ENCODE assay signal across 20 cellular contexts in genomic region chr19:10317857-10318462, GRCh38. TPM values are rescaled to one million over a fixed set of nuclear protein-coding genes. Genes with fewer than 3 reads are reported as not detected.
DNase-seq lines count a peak whose midpoint lies in the region; ATAC-seq and TF ChIP-seq lines count a peak whose summit lies in the region.
"Had no signal": no experiment of that assay in that cellular context is flagged by ENCODE, and none has a peak within 500 bp of the region (broad histone marks: within the 10 kb centered on the region; RNA-seq: fewer than 3 reads in every experiment).

No MANE protein-coding gene starts in this region.

- no peak overlapping the region for H3K27ac Mint-ChIP-seq in naive thymus-derived CD8-positive, alpha-beta T cell
- no peak overlapping the region for H3K27ac Mint-ChIP-seq in natural killer cell treated with Interleukin-12 subunit alpha and Interleukin-12 subunit beta and Interleukin-15 and Interleukin-18, amount 100 ng/mL, for 72 hours
- H3K27ac Mint-ChIP-seq: CD4-positive, alpha-beta T cell; CD8-positive, alpha-beta memory T cell; GM23338 had no signal

- POLR2A ChIA-PET in naive thymus-derived CD8-positive, alpha-beta T cell (lab: Charles Lee): interaction anchor here (1.1 kb wide), 1 partner anchor 16 kb away, joined by 5 read pairs; the partner anchor contains the start of gene RAVER1

- H3K36me3 ChIP-seq in heart left ventricle: peaks cover 0 to 70% (median 61%) of the 10 kb centered on the region in 9 donors
- H3K36me3 ChIP-seq in neutrophil: peaks cover 71% of the 10 kb centered on the region

- TF ChIP-seq CTCF in heart left ventricle (IDR thresholded peaks at IDR 0.05) (no peak), neutrophil (IDR thresholded peaks at IDR 0.05) (no peak)

- no peak for TF ChIP-seq POLR2A in heart left ventricle (IDR thresholded peaks at IDR 0.05)

- 93 to 96% (median 94%) methylated on average over 14 to 15 of the region's 15 CpGs for WGBS in heart left ventricle, 4 donors

- H3K9me3 ChIP-seq in heart left ventricle: no peaks in the 10 kb centered on the region
- H3K9me3 ChIP-seq in neutrophil: no peaks in the 10 kb centered on the region
- H3K9me3 ChIP-seq: BE2C; BLaER1 treated with 17β-estradiol and CSF1 and Interleukin-3, amounts not matched to agents 10 nM and 100 nM had no signal

- H3K9me3 Mint-ChIP-seq in naive thymus-derived CD8-positive, alpha-beta T cell: no peaks in the 10 kb centered on the region
- H3K9me3 Mint-ChIP-seq in natural killer cell treated with Interleukin-12 subunit alpha and Interleukin-12 subunit beta and Interleukin-15 and Interleukin-18, amount 100 ng/mL, for 72 hours: no peaks in the 10 kb centered on the region
- H3K9me3 Mint-ChIP-seq: CD4-positive, alpha-beta T cell; CD8-positive, alpha-beta memory T cell; GM23338; H9 had no signal

- intact Hi-C loops in Right ventricle myocardium inferior (cut with DNase I): no loop called here
- intact Hi-C loops in heart left ventricle (cut with DNase I): loop anchor here in 2 of 10 donors (2.0 to 5.0 kb wide), 2 partner anchors 15 to 44 kb away; partner anchors contain the start of gene RAVER1 (in 1 of the 2)

- peaks cover 7 to 24% (median 16%) of the 10 kb centered on the region in 4 donors for H3K4me1 Mint-ChIP-seq in naive thymus-derived CD8-positive, alpha-beta T cell
- H3K4me1 Mint-ChIP-seq in natural killer cell treated with Interleukin-12 subunit alpha and Interleukin-12 subunit beta and Interleukin-15 and Interleukin-18, amount 100 ng/mL, for 72 hours (ENCODE audit: low read depth in 2 of 2): peaks cover 15 to 20% of the 10 kb centered on the region in 2 donors

- DNase-seq in Right ventricle myocardium inferior (ENCODE audit: missing footprints) (peak; percentile 32), heart left ventricle (no peak), mesenteric fat pad (ENCODE audit: low spot score) (peak; percentile 73)
- no peak for DNase-seq in naive thymus-derived CD8-positive, alpha-beta T cell
- DNase-seq in natural killer cell treated with Interleukin-12 subunit alpha and Interleukin-12 subunit beta and Interleukin-15 and Interleukin-18, amount 100 ng/mL, for 72 hours (ENCODE audit: low spot score): no peak
- DNase-seq: AML-193; BE2C; CD4-positive, alpha-beta T cell; CD8-positive, alpha-beta memory T cell; DMS 273 treated with DMSO at 0.1 percent for 48 hours; DMS79; EL; GDM1; H9 had no signal

- peaks cover 0 to 20% (median 13%) of the 10 kb centered on the region in 12 donors for H3K4me1 ChIP-seq in heart left ventricle
- H3K4me1 ChIP-seq in neutrophil (ENCODE audit: control insufficient read depth in 1 of 2, insufficient read depth in 1 of 2, low read depth in 1 of 2, low read length in 1 of 2): peaks cover 10 to 11% of the 10 kb centered on the region in 2 experiments

- H3K27me3 ChIP-seq in heart left ventricle (no peaks in the 10 kb centered on the region), neutrophil (peaks cover 8% of the 10 kb centered on the region)
- H3K27me3 ChIP-seq: BE2C; BLaER1 treated with 17β-estradiol and CSF1 and Interleukin-3, amounts not matched to agents 10 nM and 100 nM had no signal

- no peak overlapping the region for H3K4me3 ChIP-seq in heart left ventricle
- H3K4me3 ChIP-seq in neutrophil (ENCODE audit: low read depth in 1 of 2, low read length in 1 of 2): no peak overlapping the region
- H3K4me3 ChIP-seq: BLaER1 treated with 17β-estradiol and CSF1 and Interleukin-3, amounts not matched to agents 10 nM and 100 nM; GM12878; GM23338 had no signal

- no peaks in the 10 kb centered on the region for H3K27me3 Mint-ChIP-seq in naive thymus-derived CD8-positive, alpha-beta T cell
- no peaks in the 10 kb centered on the region for H3K27me3 Mint-ChIP-seq in natural killer cell treated with Interleukin-12 subunit alpha and Interleukin-12 subunit beta and Interleukin-15 and Interleukin-18, amount 100 ng/mL, for 72 hours
- H3K27me3 Mint-ChIP-seq: CD4-positive, alpha-beta T cell; CD8-positive, alpha-beta memory T cell had no signal

- H3K36me3 Mint-ChIP-seq in naive thymus-derived CD8-positive, alpha-beta T cell: peaks cover 0 to 45% (median 10%) of the 10 kb centered on the region in 3 donors
- H3K36me3 Mint-ChIP-seq in natural killer cell treated with Interleukin-12 subunit alpha and Interleukin-12 subunit beta and Interleukin-15 and Interleukin-18, amount 100 ng/mL, for 72 hours: peaks cover 23% of the 10 kb centered on the region

- H3K4me3 Mint-ChIP-seq in naive thymus-derived CD8-positive, alpha-beta T cell: peak overlapping the region in 1 of 10 donors; percentile 11
- H3K4me3 Mint-ChIP-seq in natural killer cell treated with Interleukin-12 subunit alpha and Interleukin-12 subunit beta and Interleukin-15 and Interleukin-18, amount 100 ng/mL, for 72 hours: no peak overlapping the region
- H3K4me3 Mint-ChIP-seq: CD14-positive monocyte; CD4-positive, alpha-beta T cell; CD8-positive, alpha-beta memory T cell; GM23338; H9 had no signal

- ATAC-seq in Right ventricle myocardium inferior: no peak
- ATAC-seq in heart left ventricle: no peak
- no peak for ATAC-seq in naive thymus-derived CD8-positive, alpha-beta T cell
- no peak for ATAC-seq in natural killer cell treated with Interleukin-12 subunit alpha and Interleukin-12 subunit beta and Interleukin-15 and Interleukin-18, amount 100 ng/mL, for 72 hours
- ATAC-seq: GM12878, GM23338, HCT116 had no signal

- H3K27ac ChIP-seq in heart left ventricle: no peak overlapping the region
- peak overlapping the region; percentile 52 for H3K27ac ChIP-seq in neutrophil
- H3K27ac ChIP-seq: BLaER1 treated with 17β-estradiol and CSF1 and Interleukin-3, amounts not matched to agents 10 nM and 100 nM had no signal

RNA-seq across cellular contexts. Expression of gene FDX2, which starts 2.1 kb away (rescaled TPM):
- 20.1 TPM for total RNA-seq in Right ventricle myocardium inferior
- 10 to 100 TPM; 12.8 to 22.0 (median 16.6) TPM for total RNA-seq in heart left ventricle
- polyA plus RNA-seq in heart left ventricle: 10 to 100 TPM; 32.7 to 37.3 TPM
- 18.2 TPM for total RNA-seq in mesenteric fat pad
- total RNA-seq in naive thymus-derived CD8-positive, alpha-beta T cell: 10 to 100 TPM; 11.9 to 14.9 TPM
- 10 to 100 TPM; 14.3 to 26.7 (median 18.4) TPM for polyA plus RNA-seq in naive thymus-derived CD8-positive, alpha-beta T cell
- total RNA-seq in natural killer cell treated with Interleukin-12 subunit alpha and Interleukin-12 subunit beta and Interleukin-15 and Interleukin-18, amount 100 ng/mL, for 72 hours: 10 to 100 TPM; 11.4 to 26.4 TPM

RNA-seq across cellular contexts. Expression of gene ZGLP1, which starts 8.3 kb away (rescaled TPM):
- total RNA-seq in Right ventricle myocardium inferior (0.65 TPM), heart left ventricle (1 to 10 TPM in 4 of 9 donors, under 1 TPM in 5; 0.16 to 2.2 (median 0.83) TPM), mesenteric fat pad (0.55 TPM)
- 1 to 10 TPM; 1.1 TPM for polyA plus RNA-seq in heart left ventricle
- total RNA-seq in naive thymus-derived CD8-positive, alpha-beta T cell: 10 to 100 TPM; 10.0 to 12.2 TPM
- polyA plus RNA-seq in naive thymus-derived CD8-positive, alpha-beta T cell: under 1 TPM in 1 of 3 donors, not detected in 2; 0.27 TPM
- 1 to 10 TPM; 2.5 to 7.3 TPM for total RNA-seq in natural killer cell treated with Interleukin-12 subunit alpha and Interleukin-12 subunit beta and Interleukin-15 and Interleukin-18, amount 100 ng/mL, for 72 hours

RNA-seq across cellular contexts. Expression of gene RAVER1, which starts 15.4 kb away (rescaled TPM):
- total RNA-seq in Right ventricle myocardium inferior: 10.1 TPM
- total RNA-seq in heart left ventricle: 10 to 100 TPM; 11.5 to 22.5 (median 14.0) TPM
- polyA plus RNA-seq in heart left ventricle: 10 to 100 TPM in 1 of 2 donors, 1 to 10 TPM in 1; 5.9 to 17.2 TPM
- 23.0 TPM for total RNA-seq in mesenteric fat pad
- total RNA-seq in naive thymus-derived CD8-positive, alpha-beta T cell: 10 to 100 TPM; 52.1 to 55.8 TPM
- polyA plus RNA-seq in naive thymus-derived CD8-positive, alpha-beta T cell: 10 to 100 TPM; 11.2 to 23.6 (median 17.5) TPM
- 100 to 1,000 TPM in 1 of 2 donors, 10 to 100 TPM in 1; 81.1 to 131 TPM for total RNA-seq in natural killer cell treated with Interleukin-12 subunit alpha and Interleukin-12 subunit beta and Interleukin-15 and Interleukin-18, amount 100 ng/mL, for 72 hours

RNA-seq across cellular contexts. Expression of gene ICAM3, which starts 21.5 kb away (rescaled TPM):
- 36.7 TPM for total RNA-seq in Right ventricle myocardium inferior
- total RNA-seq in heart left ventricle: 10 to 100 TPM in 8 of 9 donors, 1 to 10 TPM in 1; 5.6 to 24.9 (median 18.3) TPM
- 10 to 100 TPM in 1 of 2 donors, 1 to 10 TPM in 1; 8.6 to 15.5 TPM for polyA plus RNA-seq in heart left ventricle
- total RNA-seq in mesenteric fat pad: 25.0 TPM
- total RNA-seq in naive thymus-derived CD8-positive, alpha-beta T cell: 100 to 1,000 TPM; 122 to 127 TPM
- 100 to 1,000 TPM; 214 to 229 (median 221) TPM for polyA plus RNA-seq in naive thymus-derived CD8-positive, alpha-beta T cell
- total RNA-seq in natural killer cell treated with Interleukin-12 subunit alpha and Interleukin-12 subunit beta and Interleukin-15 and Interleukin-18, amount 100 ng/mL, for 72 hours: 100 to 1,000 TPM in 1 of 2 donors, 10 to 100 TPM in 1; 91.9 to 154 TPM

RNA-seq across cellular contexts. Expression of gene ICAM5, which starts 28.2 kb away (rescaled TPM):
- total RNA-seq in Right ventricle myocardium inferior: 0.38 TPM
- under 1 TPM in 7 of 9 donors, not detected in 2; 0.19 to 0.98 (median 0.34) TPM for total RNA-seq in heart left ventricle
- under 1 TPM; 0.11 to 0.35 TPM for polyA plus RNA-seq in heart left ventricle
- total RNA-seq in mesenteric fat pad: 1.2 TPM
- not detected for total RNA-seq in naive thymus-derived CD8-positive, alpha-beta T cell
- polyA plus RNA-seq in naive thymus-derived CD8-positive, alpha-beta T cell: not detected
- under 1 TPM; 0.78 to 0.83 TPM for total RNA-seq in natural killer cell treated with Interleukin-12 subunit alpha and Interleukin-12 subunit beta and Interleukin-15 and Interleukin-18, amount 100 ng/mL, for 72 hours
- total RNA-seq: CD4-positive, alpha-beta T cell had no signal
- polyA plus RNA-seq: CD8-positive, alpha-beta memory T cell had no signal

Comparison
In these comparisons a context has a peak if more than half of its experiments do, and no peak if none do; other contexts are left out.
1. DNase-seq: peak in Right ventricle myocardium inferior (single experiment) and mesenteric fat pad (single experiment); none in heart left ventricle (0 of 5), naive thymus-derived CD8-positive, alpha-beta T cell (0 of 10) and natural killer cell treated with Interleukin-12 subunit alpha and Interleukin-12 subunit beta and Interleukin-15 and Interleukin-18, amount 100 ng/mL, for 72 hours (single experiment).